ENCODE assay signal across 1 cellular context in genomic region chr2:3953117-3953516, GRCh38.
TF ChIP-seq lines count a peak whose summit lies in the region.

No MANE protein-coding gene starts in this region.

TF ChIP-seq in H1, 55 proteins besides CTCF, POLR2A, EP300 and RAD21:
- TF ChIP-seq MAX (IDR thresholded peaks at IDR 0.05) (no peak), EZH2 (IDR thresholded peaks at IDR 0.05; ENCODE audit: low read depth, low read length, severe bottlenecking) (no peak)
